1 cellular context compared by ENCODE assay signal in genomic region chr21:36070999-36071398, GRCh38.
TF ChIP-seq lines count a peak whose summit lies in the region.

No MANE protein-coding gene starts in this region.

TF ChIP-seq in endothelial cell of umbilical vein, 7 proteins besides CTCF, POLR2A, EP300 and RAD21:
- TF ChIP-seq JUN (IDR thresholded peaks at IDR 0.05; ENCODE audit: borderline replicate concordance, insufficient read depth, insufficient read length, low read depth), result no peak
- TF ChIP-seq MAX (IDR thresholded peaks at IDR 0.05; ENCODE audit: insufficient read depth, insufficient read length), result no peak
- no peak for TF ChIP-seq MYC (IDR thresholded peaks at IDR 0.05; ENCODE audit: low read depth, low read length)
- no peak for TF ChIP-seq FOS (IDR thresholded peaks at IDR 0.05; ENCODE audit: borderline replicate concordance, insufficient read depth, low read length)
- no peak for TF ChIP-seq POLR2AphosphoS5 (IDR thresholded peaks at IDR 0.05; ENCODE audit: insufficient read depth, low read depth, low read length)
- TF ChIP-seq EZH2 (IDR thresholded peaks at IDR 0.05; ENCODE audit: borderline replicate concordance, low read depth, low read length, severe bottlenecking), result no peak
- no peak for TF ChIP-seq GATA2 (IDR thresholded peaks at IDR 0.05; ENCODE audit: insufficient read depth, insufficient read length, low read depth, low read length)
TF ChIP-seq in endothelial cell of umbilical vein: peak in this region for 0.
